13 cellular contexts compared by ENCODE assay signal in the genomic region with DNA sequence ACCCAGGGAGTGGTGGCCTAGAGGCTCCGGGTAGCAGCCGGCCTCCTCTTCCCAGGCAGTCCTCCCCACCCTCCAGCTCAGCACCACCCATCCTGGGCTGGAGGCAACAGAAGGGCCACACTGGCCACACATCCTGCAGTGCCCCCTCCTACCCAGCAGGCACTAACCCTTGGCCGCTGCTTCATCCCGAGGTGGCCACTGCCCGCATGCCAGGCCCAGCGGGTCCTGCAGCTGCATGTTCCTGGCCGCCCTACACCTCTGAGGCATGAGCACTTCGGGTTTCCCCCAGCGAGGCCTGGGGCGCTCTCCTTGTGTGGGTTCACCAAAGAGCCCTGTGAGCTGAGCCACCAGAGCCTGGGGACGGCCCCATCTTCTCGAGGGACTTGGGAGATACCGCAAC.
DNase-seq lines count a peak whose midpoint lies in the region; ATAC-seq and TF ChIP-seq lines count a peak whose summit lies in the region.
"Had no signal": no experiment of that assay in that cellular context is flagged by ENCODE, and none has a peak within 500 bp of the region (broad histone marks: within the 10 kb centered on the region; RNA-seq: fewer than 3 reads in every experiment).

No MANE protein-coding gene starts in this region.

- H2AFZ ChIP-seq in osteoblast (ENCODE audit: low read length): no peak overlapping the region

- peaks cover 22% of the 10 kb centered on the region for H4K20me1 ChIP-seq in osteoblast (ENCODE audit: insufficient read depth, low read length)

- no peak overlapping the region for H3K4me2 ChIP-seq in osteoblast (ENCODE audit: insufficient read depth, low read length)

- peaks cover 2% of the 10 kb centered on the region for H3K79me2 ChIP-seq in osteoblast (ENCODE audit: insufficient read depth, low read length)

- TF ChIP-seq EP300 in suprapubic skin (IDR thresholded peaks at IDR 0.05): no peak

- H3K27me3 ChIP-seq in WERI-Rb-1 (ENCODE audit: insufficient read depth, low read depth, severe bottlenecking) (no peaks in the 10 kb centered on the region), osteoblast (ENCODE audit: insufficient read depth, low read length) (peaks cover 3% of the 10 kb centered on the region), suprapubic skin (peaks cover 4% of the 10 kb centered on the region)
- H3K27me3 ChIP-seq: BE2C had no signal

- H3K4me3 ChIP-seq in WERI-Rb-1 (ENCODE audit: low read depth, low read length): no peak overlapping the region
- no peak overlapping the region for H3K4me3 ChIP-seq in osteoblast (ENCODE audit: insufficient read depth, low read length)
- no peak overlapping the region for H3K4me3 ChIP-seq in suprapubic skin
- H3K4me3 ChIP-seq: HAP-1 had no signal

- H3K4me1 ChIP-seq in osteoblast (ENCODE audit: insufficient read depth, low read length) (peaks cover 13% of the 10 kb centered on the region), suprapubic skin (peaks cover 8% of the 10 kb centered on the region)
- H3K4me1 ChIP-seq: HAP-1 had no signal

- CTCF ChIA-PET in RWPE1 (lab: Yijun Ruan, JAX): interaction anchor here (0.6 to 1.1 kb wide), 3 partner anchors 25 to 1771 kb away, joined by 3 read pairs; no protein-coding TSS in a partner anchor

- no peak for DNase-seq in RWPE1 (ENCODE audit: low spot score)
- no peak for DNase-seq in WERI-Rb-1
- peak; percentile 37 for DNase-seq in osteoblast (ENCODE audit: insufficient read length, low spot score, missing footprints)
- DNase-seq in DMS53 (lab: John Stamatoyannopoulos, UW): no peak
- no peak for DNase-seq in DMS53 treated with DMSO at 0.1 percent for 48 hours (lab: John Stamatoyannopoulos, UW; ENCODE audit: unreplicated experiment)
- no peak for DNase-seq in suprapubic skin (ENCODE audit: low spot score in 2 of 2)
- DNase-seq: ACHN; BE2C; CD4-positive, alpha-beta T cell; KG1 had no signal

- POLR2A ChIA-PET in RWPE1 (lab: Yijun Ruan, JAX; ENCODE audit: low non-redundant PET): interaction anchor here (0.6 kb wide), 1 partner anchor 1006 kb away, joined by 3 read pairs; no protein-coding TSS in a partner anchor

- no peak for TF ChIP-seq POLR2A in suprapubic skin (IDR thresholded peaks at IDR 0.05)

- H3K36me3 ChIP-seq in WERI-Rb-1 (0 out of 2 replicates have a peak, but pooled peaks cover 2% of the 10 kb centered on the region), osteoblast (ENCODE audit: insufficient read depth, low read length) (no peaks in the 10 kb centered on the region), suprapubic skin (no peaks in the 10 kb centered on the region)
- H3K36me3 ChIP-seq: BE2C, HAP-1 had no signal

- H3K27ac ChIP-seq in RWPE1: peak overlapping the region; percentile 11; the same call in 1 of the 2 replicates
- peak overlapping the region; percentile 92 for H3K27ac ChIP-seq in WERI-Rb-1
- no peak overlapping the region for H3K27ac ChIP-seq in osteoblast (ENCODE audit: low read depth, low read length)
- H3K27ac ChIP-seq in suprapubic skin: no peak overlapping the region
- H3K27ac ChIP-seq: C4-2B had no signal

- H3K9me3 ChIP-seq in WERI-Rb-1 (ENCODE audit: severe bottlenecking) (no peaks in the 10 kb centered on the region), osteoblast (ENCODE audit: low read depth, low read length) (no peaks in the 10 kb centered on the region), suprapubic skin (no peaks in the 10 kb centered on the region)
- H3K9me3 ChIP-seq: BE2C, HAP-1 had no signal

- 84% methylated on average over 10 of the region's 13 CpGs for WGBS in suprapubic skin

- TF ChIP-seq CTCF in RWPE1 (conservative IDR thresholded peaks at IDR 0.05; ENCODE audit: low read depth) (no peak), WERI-Rb-1 (IDR thresholded peaks at IDR 0.05; ENCODE audit: low read depth, low read length) (no peak), osteoblast (IDR thresholded peaks at IDR 0.05; ENCODE audit: extremely low read depth, low read depth, low read length) (no peak), suprapubic skin (IDR thresholded peaks at IDR 0.05) (no peak)

- no peak for ATAC-seq in GM21528 (IDR thresholded peaks at IDR 0.05; ENCODE audit: low FRiP score, unreplicated experiment)

Comparison
In these comparisons a context has a peak if more than half of its experiments do, and no peak if none do; other contexts are left out.
1. H3K27ac ChIP-seq: peak in RWPE1 (single experiment) and WERI-Rb-1 (single experiment); none in osteoblast (single experiment) and suprapubic skin (single experiment).